In genomic region chr20:59620860-59621485, GRCh38 we compare ENCODE assay signal across 14 cellular contexts. TPM values are rescaled to one million over a fixed set of nuclear protein-coding genes. Genes with fewer than 3 reads are reported as not detected.
"Had no signal": no experiment of that assay in that cellular context is flagged by ENCODE, and none has a peak within 500 bp of the region (broad histone marks: within the 10 kb centered on the region; RNA-seq: fewer than 3 reads in every experiment).

No MANE protein-coding gene starts in this region.

- H3K27me3 ChIP-seq: cardiac muscle cell, colonic mucosa had no signal

- DNase-seq: activated CD4-positive, alpha-beta T cell treated with anti-CD3 and anti-CD28 coated beads, Interleukin-2, amount 50 U/mL, for 48 hours; activated T-cell treated with anti-CD3 and anti-CD28 coated beads for 4 hours; colonic mucosa; gastrocnemius medialis; kidney; left lung; nephron progenitor cell; stimulated activated CD8-positive, alpha-beta memory T cell treated with anti-CD3 and anti-CD28 coated beads, Interleukin-4, amount 100 ng/mL, for 48 hours; stimulated activated naive CD4-positive, alpha-beta T cell; tibial artery had no signal

- H3K27ac ChIP-seq: cardiac muscle cell, colonic mucosa, gastrocnemius medialis, left lung, tibial artery had no signal

- H3K4me3 ChIP-seq: cardiac muscle cell, colonic mucosa, gastrocnemius medialis, left lung, tibial artery had no signal

- H3K9me3 ChIP-seq: colonic mucosa, gastrocnemius medialis, left lung, tibial artery had no signal

- H3K36me3 ChIP-seq: cardiac muscle cell, colonic mucosa, gastrocnemius medialis, left lung, tibial artery had no signal

- H3K4me1 ChIP-seq: colonic mucosa, gastrocnemius medialis, left lung, tibial artery had no signal

- ATAC-seq: esophagus mucosa, gastrocnemius medialis, left lung had no signal

- FAIRE-seq: kidney, TTC549 had no signal

RNA-seq across cellular contexts. Expression of gene PHACTR3, which starts 16.6 kb away (rescaled TPM):
- total RNA-seq: esophagus mucosa; T-helper 2 cell treated with Interferon-gamma antibody and Interleukin-4, amounts not matched to agents 100 ng/mL and 5 ng/mL, for 36 hours had no signal
